In the genomic region with DNA sequence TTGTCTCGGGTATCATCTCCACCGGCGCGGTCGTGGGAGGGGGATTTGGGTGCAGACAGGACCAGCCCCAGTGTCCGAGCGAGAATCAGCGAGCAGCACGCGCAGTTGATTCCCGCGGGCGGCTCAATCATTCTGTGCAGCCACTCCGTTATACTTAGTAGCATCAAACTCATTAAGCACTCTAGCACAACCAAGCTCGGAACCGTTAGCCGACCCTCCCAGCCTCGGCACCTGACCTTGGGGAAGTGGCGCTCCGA, we compare ENCODE assay signal across 1 cellular context.
TF ChIP-seq lines count a peak whose summit lies in the region.

No MANE protein-coding gene starts in this region.

TF ChIP-seq in HepG2, 621 proteins besides CTCF, POLR2A, EP300 and RAD21 (continued from another document and continues in another):
- TF ChIP-seq, protein P1, sequence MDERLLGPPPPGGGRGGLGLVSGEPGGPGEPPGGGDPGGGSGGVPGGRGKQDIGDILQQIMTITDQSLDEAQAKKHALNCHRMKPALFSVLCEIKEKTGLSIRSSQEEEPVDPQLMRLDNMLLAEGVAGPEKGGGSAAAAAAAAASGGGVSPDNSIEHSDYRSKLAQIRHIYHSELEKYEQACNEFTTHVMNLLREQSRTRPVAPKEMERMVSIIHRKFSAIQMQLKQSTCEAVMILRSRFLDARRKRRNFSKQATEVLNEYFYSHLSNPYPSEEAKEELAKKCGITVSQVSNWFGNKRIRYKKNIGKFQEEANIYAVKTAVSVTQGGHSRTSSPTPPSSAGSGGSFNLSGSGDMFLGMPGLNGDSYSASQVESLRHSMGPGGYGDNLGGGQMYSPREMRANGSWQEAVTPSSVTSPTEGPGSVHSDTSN (CRISPR knock-in tag; IDR thresholded peaks at IDR 0.05): no peak
- TF ChIP-seq ZNF556 (CRISPR knock-in tag; IDR thresholded peaks at IDR 0.05; ENCODE audit: borderline replicate concordance): no peak
- TF ChIP-seq KMT2B (CRISPR knock-in tag; IDR thresholded peaks at IDR 0.05): no peak
- no peak for TF ChIP-seq ZNF333 (CRISPR knock-in tag; IDR thresholded peaks at IDR 0.05; ENCODE audit: borderline replicate concordance)
- TF ChIP-seq FOXK1 (CRISPR knock-in tag; IDR thresholded peaks at IDR 0.05; ENCODE audit: borderline replicate concordance, low read depth): no peak
- TF ChIP-seq, protein P2, sequence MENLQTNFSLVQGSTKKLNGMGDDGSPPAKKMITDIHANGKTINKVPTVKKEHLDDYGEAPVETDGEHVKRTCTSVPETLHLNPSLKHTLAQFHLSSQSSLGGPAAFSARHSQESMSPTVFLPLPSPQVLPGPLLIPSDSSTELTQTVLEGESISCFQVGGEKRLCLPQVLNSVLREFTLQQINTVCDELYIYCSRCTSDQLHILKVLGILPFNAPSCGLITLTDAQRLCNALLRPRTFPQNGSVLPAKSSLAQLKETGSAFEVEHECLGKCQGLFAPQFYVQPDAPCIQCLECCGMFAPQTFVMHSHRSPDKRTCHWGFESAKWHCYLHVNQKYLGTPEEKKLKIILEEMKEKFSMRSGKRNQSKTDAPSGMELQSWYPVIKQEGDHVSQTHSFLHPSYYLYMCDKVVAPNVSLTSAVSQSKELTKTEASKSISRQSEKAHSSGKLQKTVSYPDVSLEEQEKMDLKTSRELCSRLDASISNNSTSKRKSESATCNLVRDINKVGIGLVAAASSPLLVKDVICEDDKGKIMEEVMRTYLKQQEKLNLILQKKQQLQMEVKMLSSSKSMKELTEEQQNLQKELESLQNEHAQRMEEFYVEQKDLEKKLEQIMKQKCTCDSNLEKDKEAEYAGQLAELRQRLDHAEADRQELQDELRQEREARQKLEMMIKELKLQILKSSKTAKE (CRISPR knock-in tag; IDR thresholded peaks at IDR 0.05; ENCODE audit: borderline replicate concordance): no peak
- no peak for TF ChIP-seq SRSF9 (IDR thresholded peaks at IDR 0.05; ENCODE audit: borderline replicate concordance, insufficient read depth, low read depth, low read length, poor library complexity, severe bottlenecking)
- TF ChIP-seq SMAD3 (CRISPR knock-in tag; IDR thresholded peaks at IDR 0.05): no peak
- no peak for TF ChIP-seq MYC (CRISPR knock-in tag; IDR thresholded peaks at IDR 0.05; ENCODE audit: borderline replicate concordance)
- no peak for TF ChIP-seq KDM3A (CRISPR knock-in tag; IDR thresholded peaks at IDR 0.05; ENCODE audit: low read depth)
- TF ChIP-seq ZNF678 (CRISPR knock-in tag; IDR thresholded peaks at IDR 0.05): no peak
- TF ChIP-seq, protein P3, sequence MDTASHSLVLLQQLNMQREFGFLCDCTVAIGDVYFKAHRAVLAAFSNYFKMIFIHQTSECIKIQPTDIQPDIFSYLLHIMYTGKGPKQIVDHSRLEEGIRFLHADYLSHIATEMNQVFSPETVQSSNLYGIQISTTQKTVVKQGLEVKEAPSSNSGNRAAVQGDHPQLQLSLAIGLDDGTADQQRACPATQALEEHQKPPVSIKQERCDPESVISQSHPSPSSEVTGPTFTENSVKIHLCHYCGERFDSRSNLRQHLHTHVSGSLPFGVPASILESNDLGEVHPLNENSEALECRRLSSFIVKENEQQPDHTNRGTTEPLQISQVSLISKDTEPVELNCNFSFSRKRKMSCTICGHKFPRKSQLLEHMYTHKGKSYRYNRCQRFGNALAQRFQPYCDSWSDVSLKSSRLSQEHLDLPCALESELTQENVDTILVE (CRISPR knock-in tag; IDR thresholded peaks at IDR 0.05): no peak
- TF ChIP-seq MAFF (IDR thresholded peaks at IDR 0.05; ENCODE audit: low read depth, low read length): no peak
- no peak; the same call in 1 of the 2 replicates for TF ChIP-seq ZNF274 (CRISPR knock-in tag; IDR thresholded peaks at IDR 0.05)
- TF ChIP-seq ZNF652 (CRISPR knock-in tag; IDR thresholded peaks at IDR 0.05; ENCODE audit: borderline replicate concordance, low read depth): no peak
- no peak for TF ChIP-seq GABPB1 (CRISPR knock-in tag; IDR thresholded peaks at IDR 0.05)
- TF ChIP-seq ZZZ3 (CRISPR knock-in tag; IDR thresholded peaks at IDR 0.05; ENCODE audit: borderline replicate concordance): no peak; the same call in 1 of the 2 replicates
- TF ChIP-seq, protein P4, sequence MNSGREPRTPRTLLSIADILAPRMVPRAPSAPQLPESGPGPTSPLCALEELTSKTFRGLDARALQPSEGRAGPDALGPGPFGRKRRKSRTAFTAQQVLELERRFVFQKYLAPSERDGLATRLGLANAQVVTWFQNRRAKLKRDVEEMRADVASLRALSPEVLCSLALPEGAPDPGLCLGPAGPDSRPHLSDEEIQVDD (CRISPR knock-in tag; IDR thresholded peaks at IDR 0.05; ENCODE audit: borderline replicate concordance): no peak
- TF ChIP-seq HDAC6 (IDR thresholded peaks at IDR 0.05; ENCODE audit: low read depth, low read length): no peak
- no peak for TF ChIP-seq MIXL1 (CRISPR knock-in tag; IDR thresholded peaks at IDR 0.05)
- TF ChIP-seq ZNF616 (CRISPR knock-in tag; IDR thresholded peaks at IDR 0.05; ENCODE audit: low read depth): no peak
- no peak for TF ChIP-seq ZNF780A (CRISPR knock-in tag; IDR thresholded peaks at IDR 0.05)
- TF ChIP-seq HNF4A (CRISPR knock-in tag; IDR thresholded peaks at IDR 0.05): no peak
- TF ChIP-seq SIX4 (CRISPR knock-in tag; IDR thresholded peaks at IDR 0.05): no peak
- TF ChIP-seq POLR2G (IDR thresholded peaks at IDR 0.05; ENCODE audit: low read depth, low read length): no peak
- TF ChIP-seq, protein P5, sequence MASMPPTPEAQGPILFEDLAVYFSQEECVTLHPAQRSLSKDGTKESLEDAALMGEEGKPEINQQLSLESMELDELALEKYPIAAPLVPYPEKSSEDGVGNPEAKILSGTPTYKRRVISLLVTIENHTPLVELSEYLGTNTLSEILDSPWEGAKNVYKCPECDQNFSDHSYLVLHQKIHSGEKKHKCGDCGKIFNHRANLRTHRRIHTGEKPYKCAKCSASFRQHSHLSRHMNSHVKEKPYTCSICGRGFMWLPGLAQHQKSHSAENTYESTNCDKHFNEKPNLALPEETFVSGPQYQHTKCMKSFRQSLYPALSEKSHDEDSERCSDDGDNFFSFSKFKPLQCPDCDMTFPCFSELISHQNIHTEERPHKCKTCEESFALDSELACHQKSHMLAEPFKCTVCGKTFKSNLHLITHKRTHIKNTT (CRISPR knock-in tag; IDR thresholded peaks at IDR 0.05): no peak
- no peak for TF ChIP-seq PAF1 (CRISPR knock-in tag; IDR thresholded peaks at IDR 0.05)
- TF ChIP-seq NR2F2 (IDR thresholded peaks at IDR 0.05; ENCODE audit: borderline replicate concordance, low read depth): no peak
- TF ChIP-seq CBX5 (CRISPR knock-in tag; IDR thresholded peaks at IDR 0.05; ENCODE audit: borderline replicate concordance): 0 out of 2 replicates have a peak, but pooled peaks have one; percentile 65
- no peak for TF ChIP-seq ZFP41 (CRISPR knock-in tag; IDR thresholded peaks at IDR 0.05; ENCODE audit: borderline replicate concordance)
- no peak for TF ChIP-seq ADNP (CRISPR knock-in tag; IDR thresholded peaks at IDR 0.05)
- TF ChIP-seq, protein P6, sequence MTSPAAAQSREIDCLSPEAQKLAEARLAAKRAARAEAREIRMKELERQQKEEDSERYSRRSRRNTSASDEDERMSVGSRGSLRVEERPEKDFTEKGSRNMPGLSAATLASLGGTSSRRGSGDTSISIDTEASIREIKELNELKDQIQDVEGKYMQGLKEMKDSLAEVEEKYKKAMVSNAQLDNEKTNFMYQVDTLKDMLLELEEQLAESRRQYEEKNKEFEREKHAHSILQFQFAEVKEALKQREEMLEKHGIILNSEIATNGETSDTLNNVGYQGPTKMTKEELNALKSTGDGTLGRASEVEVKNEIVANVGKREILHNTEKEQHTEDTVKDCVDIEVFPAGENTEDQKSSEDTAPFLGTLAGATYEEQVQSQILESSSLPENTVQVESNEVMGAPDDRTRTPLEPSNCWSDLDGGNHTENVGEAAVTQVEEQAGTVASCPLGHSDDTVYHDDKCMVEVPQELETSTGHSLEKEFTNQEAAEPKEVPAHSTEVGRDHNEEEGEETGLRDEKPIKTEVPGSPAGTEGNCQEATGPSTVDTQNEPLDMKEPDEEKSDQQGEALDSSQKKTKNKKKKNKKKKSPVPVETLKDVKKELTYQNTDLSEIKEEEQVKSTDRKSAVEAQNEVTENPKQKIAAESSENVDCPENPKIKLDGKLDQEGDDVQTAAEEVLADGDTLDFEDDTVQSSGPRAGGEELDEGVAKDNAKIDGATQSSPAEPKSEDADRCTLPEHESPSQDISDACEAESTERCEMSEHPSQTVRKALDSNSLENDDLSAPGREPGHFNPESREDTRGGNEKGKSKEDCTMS (CRISPR knock-in tag; conservative IDR thresholded peaks at IDR 0.05): no peak
- TF ChIP-seq, protein P7, sequence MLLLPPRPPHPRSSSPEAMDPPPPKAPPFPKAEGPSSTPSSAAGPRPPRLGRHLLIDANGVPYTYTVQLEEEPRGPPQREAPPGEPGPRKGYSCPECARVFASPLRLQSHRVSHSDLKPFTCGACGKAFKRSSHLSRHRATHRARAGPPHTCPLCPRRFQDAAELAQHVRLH (CRISPR knock-in tag; IDR thresholded peaks at IDR 0.05; ENCODE audit: borderline replicate concordance, low read depth): no peak
- 0 out of 2 replicates have a peak, but pooled peaks have one; percentile 22 for TF ChIP-seq ZNF224 (CRISPR knock-in tag; IDR thresholded peaks at IDR 0.05)
- 0 out of 2 replicates have a peak, but pooled peaks have one; percentile 80 for TF ChIP-seq ZFP82 (CRISPR knock-in tag; IDR thresholded peaks at IDR 0.05; ENCODE audit: borderline replicate concordance)
- no peak for TF ChIP-seq HOXA7 (CRISPR knock-in tag; IDR thresholded peaks at IDR 0.05)
- TF ChIP-seq JUNB (CRISPR knock-in tag; IDR thresholded peaks at IDR 0.05; ENCODE audit: borderline replicate concordance): no peak
- TF ChIP-seq ZNF543 (CRISPR knock-in tag; IDR thresholded peaks at IDR 0.05): 0 out of 2 replicates have a peak, but pooled peaks have one; percentile 31
- TF ChIP-seq NR2C2 (CRISPR knock-in tag; IDR thresholded peaks at IDR 0.05; ENCODE audit: borderline replicate concordance): no peak
- TF ChIP-seq, protein P8, sequence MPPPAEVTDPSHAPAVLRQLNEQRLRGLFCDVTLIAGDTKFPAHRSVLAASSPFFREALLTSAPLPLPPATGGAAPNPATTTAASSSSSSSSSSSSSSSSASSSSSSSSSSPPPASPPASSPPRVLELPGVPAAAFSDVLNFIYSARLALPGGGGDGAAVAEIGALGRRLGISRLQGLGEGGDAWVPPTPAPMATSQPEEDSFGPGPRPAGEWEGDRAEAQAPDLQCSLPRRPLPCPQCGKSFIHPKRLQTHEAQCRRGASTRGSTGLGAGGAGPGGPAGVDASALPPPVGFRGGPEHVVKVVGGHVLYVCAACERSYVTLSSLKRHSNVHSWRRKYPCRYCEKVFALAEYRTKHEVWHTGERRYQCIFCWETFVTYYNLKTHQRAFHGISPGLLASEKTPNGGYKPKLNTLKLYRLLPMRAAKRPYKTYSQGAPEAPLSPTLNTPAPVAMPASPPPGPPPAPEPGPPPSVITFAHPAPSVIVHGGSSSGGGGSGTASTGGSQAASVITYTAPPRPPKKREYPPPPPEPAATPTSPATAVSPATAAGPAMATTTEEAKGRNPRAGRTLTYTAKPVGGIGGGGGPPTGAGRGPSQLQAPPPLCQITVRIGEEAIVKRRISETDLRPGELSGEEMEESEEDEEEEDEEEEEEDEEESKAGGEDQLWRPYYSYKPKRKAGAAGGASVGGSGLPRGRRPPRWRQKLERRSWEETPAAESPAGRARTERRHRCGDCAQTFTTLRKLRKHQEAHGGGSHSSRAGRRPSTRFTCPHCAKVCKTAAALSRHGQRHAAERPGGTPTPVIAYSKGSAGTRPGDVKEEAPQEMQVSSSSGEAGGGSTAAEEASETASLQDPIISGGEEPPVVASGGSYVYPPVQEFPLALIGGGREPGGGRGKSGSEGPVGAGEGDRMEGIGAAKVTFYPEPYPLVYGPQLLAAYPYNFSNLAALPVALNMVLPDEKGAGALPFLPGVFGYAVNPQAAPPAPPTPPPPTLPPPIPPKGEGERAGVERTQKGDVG (CRISPR knock-in tag; IDR thresholded peaks at IDR 0.05; ENCODE audit: borderline replicate concordance): no peak
- TF ChIP-seq NFIC (IDR thresholded peaks at IDR 0.05; ENCODE audit: low read length): no peak
- TF ChIP-seq RFX5 (IDR thresholded peaks at IDR 0.05; ENCODE audit: low read depth, low read length): no peak
- no peak for TF ChIP-seq GZF1 (CRISPR knock-in tag; IDR thresholded peaks at IDR 0.05)
- TF ChIP-seq FOXA1 (IDR thresholded peaks at IDR 0.05): no peak
- TF ChIP-seq FOXA1 (CRISPR knock-in tag; IDR thresholded peaks at IDR 0.05): no peak
- no peak for TF ChIP-seq ZNF737 (CRISPR knock-in tag; IDR thresholded peaks at IDR 0.05; ENCODE audit: borderline replicate concordance)
- no peak for TF ChIP-seq ELF3 (CRISPR knock-in tag; IDR thresholded peaks at IDR 0.05)
- TF ChIP-seq, protein P9, sequence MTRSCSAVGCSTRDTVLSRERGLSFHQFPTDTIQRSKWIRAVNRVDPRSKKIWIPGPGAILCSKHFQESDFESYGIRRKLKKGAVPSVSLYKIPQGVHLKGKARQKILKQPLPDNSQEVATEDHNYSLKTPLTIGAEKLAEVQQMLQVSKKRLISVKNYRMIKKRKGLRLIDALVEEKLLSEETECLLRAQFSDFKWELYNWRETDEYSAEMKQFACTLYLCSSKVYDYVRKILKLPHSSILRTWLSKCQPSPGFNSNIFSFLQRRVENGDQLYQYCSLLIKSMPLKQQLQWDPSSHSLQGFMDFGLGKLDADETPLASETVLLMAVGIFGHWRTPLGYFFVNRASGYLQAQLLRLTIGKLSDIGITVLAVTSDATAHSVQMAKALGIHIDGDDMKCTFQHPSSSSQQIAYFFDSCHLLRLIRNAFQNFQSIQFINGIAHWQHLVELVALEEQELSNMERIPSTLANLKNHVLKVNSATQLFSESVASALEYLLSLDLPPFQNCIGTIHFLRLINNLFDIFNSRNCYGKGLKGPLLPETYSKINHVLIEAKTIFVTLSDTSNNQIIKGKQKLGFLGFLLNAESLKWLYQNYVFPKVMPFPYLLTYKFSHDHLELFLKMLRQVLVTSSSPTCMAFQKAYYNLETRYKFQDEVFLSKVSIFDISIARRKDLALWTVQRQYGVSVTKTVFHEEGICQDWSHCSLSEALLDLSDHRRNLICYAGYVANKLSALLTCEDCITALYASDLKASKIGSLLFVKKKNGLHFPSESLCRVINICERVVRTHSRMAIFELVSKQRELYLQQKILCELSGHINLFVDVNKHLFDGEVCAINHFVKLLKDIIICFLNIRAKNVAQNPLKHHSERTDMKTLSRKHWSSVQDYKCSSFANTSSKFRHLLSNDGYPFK (CRISPR knock-in tag; IDR thresholded peaks at IDR 0.05; ENCODE audit: borderline replicate concordance): no peak
- no peak for TF ChIP-seq PHF20 (CRISPR knock-in tag; IDR thresholded peaks at IDR 0.05)
- TF ChIP-seq, protein P10, sequence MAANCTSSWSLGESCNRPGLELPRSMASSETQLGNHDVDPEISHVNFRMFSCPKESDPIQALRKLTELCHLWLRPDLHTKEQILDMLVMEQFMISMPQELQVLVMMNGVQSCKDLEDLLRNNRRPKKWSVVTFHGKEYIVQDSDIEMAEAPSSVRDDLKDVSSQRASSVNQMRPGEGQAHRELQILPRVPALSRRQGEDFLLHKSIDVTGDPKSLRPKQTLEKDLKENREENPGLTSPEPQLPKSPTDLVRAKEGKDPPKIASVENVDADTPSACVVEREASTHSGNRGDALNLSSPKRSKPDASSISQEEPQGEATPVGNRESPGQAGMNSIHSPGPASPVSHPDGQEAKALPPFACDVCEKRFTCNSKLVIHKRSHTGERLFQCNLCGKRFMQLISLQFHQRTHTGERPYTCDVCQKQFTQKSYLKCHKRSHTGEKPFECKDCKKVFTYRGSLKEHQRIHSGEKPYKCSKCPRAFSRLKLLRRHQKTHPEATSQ (CRISPR knock-in tag; IDR thresholded peaks at IDR 0.05; ENCODE audit: borderline replicate concordance): no peak
- TF ChIP-seq ZMAT3 (CRISPR knock-in tag; conservative IDR thresholded peaks at IDR 0.05): no peak
- no peak for TF ChIP-seq NPAS2 (CRISPR knock-in tag; IDR thresholded peaks at IDR 0.05; ENCODE audit: borderline replicate concordance)
- no peak for TF ChIP-seq ZNF558 (CRISPR knock-in tag; IDR thresholded peaks at IDR 0.05; ENCODE audit: borderline replicate concordance)
- peak; percentile 62; the same call in 1 of the 2 replicates for TF ChIP-seq ZFX (CRISPR knock-in tag; IDR thresholded peaks at IDR 0.05; ENCODE audit: low read depth)
